In genomic region chr17:38868095-38868967, GRCh38 we compare ENCODE assay signal across 8 cellular contexts. TPM values are rescaled to one million over a fixed set of nuclear protein-coding genes. Genes with fewer than 3 reads are reported as not detected.
DNase-seq lines count a peak whose midpoint lies in the region; ATAC-seq and TF ChIP-seq lines count a peak whose summit lies in the region.

No MANE protein-coding gene starts in this region.

- H3K9me3 Mint-ChIP-seq in natural killer cell = no peaks in the 10 kb centered on the region

- H3K9me3 ChIP-seq in SK-N-MC (ENCODE audit: low read depth, low read length) = no peaks in the 10 kb centered on the region

- H3K27ac Mint-ChIP-seq in natural killer cell = peak overlapping the region; percentile 96 to 98

- peaks cover 38 to 52% of the 10 kb centered on the region in 2 donors for H3K4me1 Mint-ChIP-seq in natural killer cell

- no peak for TF ChIP-seq CTCF in natural killer cell (IDR thresholded peaks at IDR 0.05)

- H3K36me3 Mint-ChIP-seq in natural killer cell = no peaks in the 10 kb centered on the region

- TF ChIP-seq POLR2A in erythroblast (IDR thresholded peaks at IDR 0.05; ENCODE audit: low read length) = no peak

- peak overlapping the region; percentile 100 for H3K4me3 ChIP-seq in SK-N-MC

- H3K27me3 Mint-ChIP-seq in natural killer cell (ENCODE audit: low read depth in 2 of 2) = no peaks in the 10 kb centered on the region

- peak; percentile 62 for DNase-seq in AG20443 (ENCODE audit: low spot score)
- DNase-seq in SK-N-MC (ENCODE audit: low read depth, low spot score) = no peak
- peak; percentile 66 to 75 for DNase-seq in erythroblast (lab: John Stamatoyannopoulos, UW)
- no peak for DNase-seq in natural killer cell
- no peak for DNase-seq in HuH-7 (ENCODE audit: low spot score)
- no peak for DNase-seq in AG08395 (ENCODE audit: low spot score)
- no peak for DNase-seq in COLO829 (ENCODE audit: low spot score)

- no peaks in the 10 kb centered on the region for H3K36me3 ChIP-seq in SK-N-MC (ENCODE audit: insufficient read depth, low read length)

- ATAC-seq in GM21723 (IDR thresholded peaks at IDR 0.05; ENCODE audit: unreplicated experiment) = peak; percentile 2
- ATAC-seq in natural killer cell = no peak

- H3K4me3 Mint-ChIP-seq in natural killer cell = peak overlapping the region; percentile 100

- H3K9ac ChIP-seq in SK-N-MC (ENCODE audit: insufficient read length) = peak overlapping the region; percentile 87

- peak overlapping the region; percentile 87 for H3K27ac ChIP-seq in SK-N-MC

- intact Hi-C loops in natural killer cell (cut with micrococcal nuclease) = loop anchor here (1.0 to 10.0 kb wide), 3 partner anchors 14 to 226 kb away; no protein-coding TSS in a partner anchor

RNA-seq across cellular contexts. Expression of gene LASP1, which starts 1.5 kb away (rescaled TPM):
- 100 to 1,000 TPM; 293 to 363 (median 340) TPM for total RNA-seq in natural killer cell

RNA-seq across cellular contexts. Expression of gene RPL23, which starts 14.8 kb away (rescaled TPM):
- total RNA-seq in natural killer cell = 100 to 1,000 TPM; 752 to 934 (median 923) TPM

RNA-seq across cellular contexts. Expression of gene CWC25, which starts 43.2 kb away (rescaled TPM):
- total RNA-seq in natural killer cell = 10 to 100 TPM; 63.8 to 79.4 (median 74.4) TPM

Comparison
In these comparisons a context has a peak if more than half of its experiments do, and no peak if none do; other contexts are left out.
1. DNase-seq: peak in AG20443 (single experiment) and erythroblast (2 of 2); none in SK-N-MC (single experiment), natural killer cell (single experiment), HuH-7 (single experiment), AG08395 (single experiment) and COLO829 (single experiment).